Comparison of ENCODE assay signal across 8 cellular contexts in genomic region chr17:32445075-32445427, GRCh38. TPM values are rescaled to one million over a fixed set of nuclear protein-coding genes. Genes with fewer than 3 reads are reported as not detected.
DNase-seq lines count a peak whose midpoint lies in the region; ATAC-seq and TF ChIP-seq lines count a peak whose summit lies in the region.

No MANE protein-coding gene starts in this region.

- 0 to 1% methylated on average over 10 to 15 of the region's 15 CpGs for WGBS in tibial nerve, 2 donors

- H3K27me3 ChIP-seq in A673 (replicated peaks; ENCODE audit: insufficient read depth, low read depth, low read length, poor library complexity): no peaks in the 10 kb centered on the region
- no peaks in the 10 kb centered on the region for H3K27me3 ChIP-seq in tibial nerve

- ATAC-seq in GM18907 (IDR thresholded peaks at IDR 0.05; ENCODE audit: unreplicated experiment): peak; percentile 26
- no peak for ATAC-seq in HG02759 (IDR thresholded peaks at IDR 0.05; ENCODE audit: unreplicated experiment)

- peaks cover 2% of the 10 kb centered on the region for H3K36me3 Mint-ChIP-seq in neural crest cell (ENCODE audit: low read depth)

- DNase-seq in A673 (ENCODE audit: low spot score) (peak; percentile 26), KBM-7 (peak; percentile 49), fibroblast of pulmonary artery (ENCODE audit: low read depth) (peak; percentile 57), neural crest cell (ENCODE audit: low read depth, low spot score) (no peak), tibial nerve (ENCODE audit: low spot score in 2 of 2) (no peak)
- peak; percentile 47 for DNase-seq in activated CD8-positive, alpha-beta memory T cell treated with anti-CD3 and anti-CD28 coated beads, Interleukin-2, amount 50 U/mL, for 4 hours

- POLR2A ChIA-PET in A673 (lab: Charles Lee; ENCODE audit: low non-redundant PET): interaction anchor here (0.7 kb wide), 2 partner anchors 40 to 67 kb away, joined by 4 read pairs; no protein-coding TSS in a partner anchor

- intact Hi-C loops in A673 (cut with micrococcal nuclease; ENCODE audit: unreplicated experiment): loop anchor here (10.0 kb wide), 1 partner anchor 90 kb away; the partner anchor contains the start of gene ZNF207

- TF ChIP-seq EP300 in tibial nerve (IDR thresholded peaks at IDR 0.05): no peak

- BruUV-seq in A673 (replicated peaks; lab: Mats Ljungman, UMichigan): no TSS peak

- H3K4me1 Mint-ChIP-seq in neural crest cell: peaks cover 27% of the 10 kb centered on the region

- CTCF ChIA-PET in A673 (lab: Charles Lee): no interaction called here

- TF ChIP-seq POLR2A in tibial nerve (IDR thresholded peaks at IDR 0.05): no peak

- H3K27me3 Mint-ChIP-seq in neural crest cell (ENCODE audit: low read depth): peaks cover 16% of the 10 kb centered on the region

- TF ChIP-seq CTCF in A673 (conservative IDR thresholded peaks at IDR 0.05; ENCODE audit: low read depth, low read length) (no peak), fibroblast of pulmonary artery (IDR thresholded peaks at IDR 0.05; ENCODE audit: low read length, missing control alignments) (no peak), neural crest cell (conservative IDR thresholded peaks at IDR 0.05) (peak; percentile 14), tibial nerve (IDR thresholded peaks at IDR 0.05) (no peak)

- peak overlapping the region; percentile 25 for H3K27ac Mint-ChIP-seq in neural crest cell (ENCODE audit: unreplicated experiment)

- H3K36me3 ChIP-seq in A673 (ENCODE audit: insufficient read depth, low read length, poor library complexity, severe bottlenecking): peaks cover 20% of the 10 kb centered on the region
- peaks cover 0 to 29% (median 0%) of the 10 kb centered on the region in 3 donors for H3K36me3 ChIP-seq in tibial nerve

- H3K27ac ChIP-seq in A673 (ENCODE audit: low read depth, low read length, poor library complexity, severe bottlenecking) (peak overlapping the region; percentile 94), tibial nerve (peak overlapping the region; percentile 71 to 93 (median 84))

- H3K9me3 Mint-ChIP-seq in neural crest cell: no peaks in the 10 kb centered on the region

- H3K4me1 ChIP-seq in A673 (ENCODE audit: insufficient read depth, low read length, poor library complexity, severe bottlenecking) (peaks cover 11% of the 10 kb centered on the region), tibial nerve (peaks cover 0 to 42% (median 16%) of the 10 kb centered on the region in 4 donors)

- in situ Hi-C loops in KBM-7 (cut with MboI; ENCODE audit: low pct_unique_long_range_greater_than_20kb, low sequenced_read_pairs): no loop called here

- peak overlapping the region; percentile 87 for H3K4me3 ChIP-seq in A673 (ENCODE audit: low read depth, low read length, poor library complexity, severe bottlenecking)
- peak overlapping the region; percentile 90 for H3K4me3 ChIP-seq in fibroblast of pulmonary artery (replicated peaks; ENCODE audit: low read depth, low read length)
- H3K4me3 ChIP-seq in tibial nerve: peak overlapping the region; percentile 89 to 99 (median 96)

- H3K9me3 ChIP-seq in A673 (ENCODE audit: low read depth, low read length, poor library complexity, severe bottlenecking): no peaks in the 10 kb centered on the region
- H3K9me3 ChIP-seq in tibial nerve: no peaks in the 10 kb centered on the region

- H3K4me3 Mint-ChIP-seq in neural crest cell: peak overlapping the region; percentile 92

RNA-seq across cellular contexts. Expression of gene PSMD11, which starts 0.7 kb away (rescaled TPM):
- 195 and 213 TPM in 2 replicates for total RNA-seq in A673 (2021)
- 139 and 156 TPM in 2 replicates for total RNA-seq in neural crest cell
- total RNA-seq in tibial nerve: 10 to 100 TPM; 37.3 to 48.9 (median 46.8) TPM

RNA-seq across cellular contexts. Expression of gene CDK5R1, which starts 41.7 kb away (rescaled TPM):
- total RNA-seq in A673 (2021): 3.9 and 5.1 TPM in 2 replicates
- total RNA-seq in neural crest cell: 33.6 and 34.1 TPM in 2 replicates
- total RNA-seq in tibial nerve: 1 to 10 TPM in 2 of 4 donors, under 1 TPM in 2; 0.78 to 1.5 (median 1.0) TPM

Comparison
In these comparisons a context has a peak if more than half of its experiments do, and no peak if none do; other contexts are left out.
1. DNase-seq: peak in A673 (single experiment), KBM-7 (single experiment), activated CD8-positive, alpha-beta memory T cell treated with anti-CD3 and anti-CD28 coated beads, Interleukin-2, amount 50 U/mL, for 4 hours (single experiment) and fibroblast of pulmonary artery (single experiment); none in neural crest cell (single experiment) and tibial nerve (0 of 2).
2. Peak in every context shown above with its lines, with median percentiles within 50 percentile points of each other: H3K4me3 ChIP-seq.